13 cellular contexts compared by ENCODE assay signal in the genomic region with DNA sequence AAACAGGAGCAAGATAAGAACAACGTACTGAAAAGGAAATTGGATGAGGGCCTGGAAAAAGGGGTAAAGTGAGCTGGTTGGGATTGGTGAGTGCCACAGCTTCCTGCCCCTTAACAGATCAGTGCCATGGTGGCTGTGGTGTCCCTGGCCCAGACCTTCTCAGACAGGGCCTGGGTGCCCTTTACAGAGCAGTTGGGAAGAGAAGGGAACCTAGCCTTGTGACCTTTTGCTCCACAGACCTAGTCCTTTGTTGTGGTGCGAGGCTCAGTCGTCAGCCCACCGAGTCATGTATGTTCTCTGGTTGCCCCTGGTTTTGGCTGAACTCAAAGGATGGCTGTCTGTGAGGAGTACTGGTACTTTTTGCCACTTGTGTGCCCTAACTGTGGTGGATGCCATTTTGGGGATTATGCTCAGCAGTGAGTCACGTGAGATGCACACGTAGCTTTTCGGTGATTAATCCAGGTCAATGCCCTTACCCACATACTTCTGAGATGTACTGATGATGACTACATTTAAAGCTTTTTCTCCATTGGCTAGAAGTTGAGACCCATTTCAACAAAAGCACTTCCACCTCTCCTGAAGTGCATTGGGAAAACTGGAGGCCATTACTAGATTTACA. TPM values are rescaled to one million over a fixed set of nuclear protein-coding genes. Genes with fewer than 3 reads are reported as not detected.
DNase-seq lines count a peak whose midpoint lies in the region; ATAC-seq and TF ChIP-seq lines count a peak whose summit lies in the region.
"Had no signal": no experiment of that assay in that cellular context is flagged by ENCODE, and none has a peak within 500 bp of the region (broad histone marks: within the 10 kb centered on the region; RNA-seq: fewer than 3 reads in every experiment).

No MANE protein-coding gene starts in this region.

- peaks cover 5 to 8% of the 10 kb centered on the region in 2 donors for H3K4me1 Mint-ChIP-seq in stimulated activated naive B cell treated with anti-CD40 and anti-IgM and Interleukin-4, amounts not matched to agents 10 μg/mL and 1 μg/mL and 100 μg/mL, for 72 hours

- H3K79me2 ChIP-seq in fibroblast of lung (ENCODE audit: control insufficient read depth, insufficient read depth, low read length) = peaks cover 13% of the 10 kb centered on the region

- H3K4me3 ChIP-seq in fibroblast of lung (replicated peaks in 1 of 4; ENCODE audit: control extremely low read depth in 1 of 4, insufficient read depth in 1 of 4, low read depth in 3 of 4, low read length in 4 of 4) = no peak overlapping the region
- H3K4me3 ChIP-seq: heart right ventricle, testis had no signal

- no peaks in the 10 kb centered on the region for H3K4me1 ChIP-seq in fibroblast of lung (ENCODE audit: control insufficient read depth, extremely low read depth, insufficient read depth, low read length)
- H3K4me1 ChIP-seq: parathyroid adenoma, testis had no signal

- H3K9me3 ChIP-seq in fibroblast of lung (ENCODE audit: control insufficient read depth, insufficient read depth, low read depth, low read length) = no peaks in the 10 kb centered on the region
- H3K9me3 ChIP-seq: heart right ventricle, testis had no signal

- no peaks in the 10 kb centered on the region for H3K36me3 ChIP-seq in fibroblast of lung (ENCODE audit: control insufficient read depth, insufficient read depth, low read length)

- no peaks in the 10 kb centered on the region for H3K27me3 Mint-ChIP-seq in stimulated activated naive B cell treated with anti-CD40 and anti-IgM and Interleukin-4, amounts not matched to agents 10 μg/mL and 1 μg/mL and 100 μg/mL, for 72 hours

- peaks cover 3 to 4% of the 10 kb centered on the region in 2 donors for H3K36me3 Mint-ChIP-seq in stimulated activated naive B cell treated with anti-CD40 and anti-IgM and Interleukin-4, amounts not matched to agents 10 μg/mL and 1 μg/mL and 100 μg/mL, for 72 hours

- no peaks in the 10 kb centered on the region for H3K9me3 Mint-ChIP-seq in stimulated activated naive B cell treated with anti-CD40 and anti-IgM and Interleukin-4, amounts not matched to agents 10 μg/mL and 1 μg/mL and 100 μg/mL, for 72 hours

- no peak overlapping the region for H3K9ac ChIP-seq in fibroblast of lung (ENCODE audit: insufficient read depth, low read length)
- H3K9ac ChIP-seq: parathyroid adenoma had no signal

- H3K4me3 Mint-ChIP-seq in stimulated activated naive B cell treated with anti-CD40 and anti-IgM and Interleukin-4, amounts not matched to agents 10 μg/mL and 1 μg/mL and 100 μg/mL, for 72 hours = no peak overlapping the region

- no peak overlapping the region for H3K27ac Mint-ChIP-seq in stimulated activated naive B cell treated with anti-CD40 and anti-IgM and Interleukin-4, amounts not matched to agents 10 μg/mL and 1 μg/mL and 100 μg/mL, for 72 hours

- H3K4me2 ChIP-seq in fibroblast of lung (ENCODE audit: extremely low read depth, insufficient read depth, low read length) = no peak overlapping the region

- TF ChIP-seq CTCF in fibroblast of lung (conservative IDR thresholded peaks at IDR 0.05 in 1 of 2, IDR thresholded peaks at IDR 0.05 in 1 of 2; ENCODE audit: low read depth in 1 of 2, low read length in 2 of 2) = no peak

- H4K20me1 ChIP-seq in fibroblast of lung (ENCODE audit: control insufficient read depth, extremely low read depth, insufficient read depth, low read length) = no peaks in the 10 kb centered on the region

- no peak overlapping the region for H2AFZ ChIP-seq in fibroblast of lung (ENCODE audit: low read length)
- H2AFZ ChIP-seq: parathyroid adenoma had no signal

- peak; percentile 30 for DNase-seq in stimulated activated CD4-positive, alpha-beta T cell treated with anti-CD3 and anti-CD28 coated beads, Interleukin-1b, Interleukin-23, amount 100 ng/mL, for 48 hours
- DNase-seq in stimulated activated CD4-positive, alpha-beta T cell treated with anti-CD3 and anti-CD28 coated beads, Interleukin-4, amount 100 ng/mL, for 1 hour = no peak
- peak; percentile 47 to 80 for DNase-seq in fibroblast of lung (ENCODE audit: low read depth in 2 of 2)
- no peak for DNase-seq in central memory CD4-positive, alpha-beta T cell
- no peak for DNase-seq in stimulated activated naive B cell treated with anti-CD40 and anti-IgM and Interleukin-4, amounts not matched to agents 10 μg/mL and 1 μg/mL and 100 μg/mL, for 72 hours
- no peak for DNase-seq in NK-92 treated with Interleukin-12 subunit alpha and Interleukin-12 subunit beta, amount 100 ng/mL, for 24 hours (lab: John Stamatoyannopoulos, UW)
- DNase-seq: heart right ventricle, mesendoderm, testis had no signal

- peak overlapping the region; percentile 64 for H3K27ac ChIP-seq in fibroblast of lung (ENCODE audit: insufficient read depth, low read length)
- H3K27ac ChIP-seq: C4-2B, heart right ventricle, parathyroid adenoma, testis had no signal

- H3K27me3 ChIP-seq in fibroblast of lung (ENCODE audit: control insufficient read depth, insufficient read depth, low read length) = no peaks in the 10 kb centered on the region
- H3K27me3 ChIP-seq: heart right ventricle, testis had no signal

- ATAC-seq in SK-N-SH treated with all-trans-retinoic acid at 6 μM for 48 hours (peak; percentile 37; the same call in 1 of the 3 replicates), HG02852 (IDR thresholded peaks at IDR 0.05; ENCODE audit: unreplicated experiment) (no peak)
- ATAC-seq in stimulated activated naive B cell treated with anti-CD40 and anti-IgM and Interleukin-4, amounts not matched to agents 10 μg/mL and 1 μg/mL and 100 μg/mL, for 72 hours (replicated peaks) = no peak
- ATAC-seq: heart right ventricle had no signal

TF ChIP-seq in SK-N-SH treated with all-trans-retinoic acid at 6 μM for 48 hours, 23 proteins besides CTCF, POLR2A, EP300 and RAD21:
- TF ChIP-seq ESRRG (CRISPR knock-in tag; IDR thresholded peaks at IDR 0.05) = no peak
- TF ChIP-seq RARB (CRISPR knock-in tag; IDR thresholded peaks at IDR 0.05) = no peak
- TF ChIP-seq ZNF565 (CRISPR knock-in tag; conservative IDR thresholded peaks at IDR 0.05; ENCODE audit: low read depth) = no peak
TF ChIP-seq in SK-N-SH treated with all-trans-retinoic acid at 6 μM for 48 hours: peak in this region for 0.

RNA-seq across cellular contexts. Expression of a gene that starts 48.4 kb away (rescaled TPM):
- total RNA-seq in fibroblast of lung = 22.0 and 27.7 TPM in 2 replicates
- polyA plus RNA-seq in fibroblast of lung = 29.6 and 46.1 TPM in 2 replicates
- polyA plus RNA-seq in fibroblast of lung (2012) = 17.8 and 27.5 TPM in 2 replicates
- 7.6 and 11.6 TPM in 2 replicates for polyA minus RNA-seq in fibroblast of lung (ENCODE audit: low replicate concordance)

Comparison
In these comparisons a context has a peak if more than half of its experiments do, and no peak if none do; other contexts are left out.
1. DNase-seq: peak in stimulated activated CD4-positive, alpha-beta T cell treated with anti-CD3 and anti-CD28 coated beads, Interleukin-1b, Interleukin-23, amount 100 ng/mL, for 48 hours (single experiment) and fibroblast of lung (2 of 2); none in stimulated activated CD4-positive, alpha-beta T cell treated with anti-CD3 and anti-CD28 coated beads, Interleukin-4, amount 100 ng/mL, for 1 hour (single experiment), central memory CD4-positive, alpha-beta T cell (single experiment), stimulated activated naive B cell treated with anti-CD40 and anti-IgM and Interleukin-4, amounts not matched to agents 10 μg/mL and 1 μg/mL and 100 μg/mL, for 72 hours (single experiment) and NK-92 treated with Interleukin-12 subunit alpha and Interleukin-12 subunit beta, amount 100 ng/mL, for 24 hours (single experiment).